In the genomic region with DNA sequence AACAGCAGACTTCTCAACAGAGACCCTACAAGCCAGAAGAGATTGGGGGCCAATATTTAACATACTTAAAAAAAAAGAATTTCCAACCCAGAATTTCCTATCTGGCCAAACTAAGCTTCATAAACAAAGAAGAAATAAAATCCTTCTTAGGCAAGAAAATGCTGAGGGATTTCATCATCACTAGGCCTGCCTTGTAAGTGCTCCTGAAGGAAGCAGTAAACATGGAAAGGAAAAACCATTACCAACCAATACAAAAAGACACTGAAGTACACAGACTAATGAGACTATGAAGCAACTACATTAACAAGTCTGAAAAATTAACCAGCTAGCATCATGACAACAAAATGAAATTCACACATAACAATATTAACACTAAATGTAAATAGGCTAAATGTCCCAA, we compare ENCODE assay signal across 29 cellular contexts.
"Had no signal": no experiment of that assay in that cellular context is flagged by ENCODE, and none has a peak within 500 bp of the region (broad histone marks: within the 10 kb centered on the region; RNA-seq: fewer than 3 reads in every experiment).

No MANE protein-coding gene starts in this region.

- H3K4me3 ChIP-seq: body of pancreas, colonic mucosa had no signal

- H3K4me3 Mint-ChIP-seq: activated CD4-positive, alpha-beta memory T cell treated with anti-CD3 and anti-CD28 coated beads for 36 hours; activated CD4-positive, alpha-beta T cell treated with anti-CD3 and anti-CD28 coated beads for 36 hours; activated CD4-positive, alpha-beta T cell treated with anti-CD3 and anti-CD28 coated beads, Interleukin-2, amount 10 ng/mL, durations not matched to agents 24 days and 14 days; activated naive CD4-positive, alpha-beta T cell treated with anti-CD3 and anti-CD28 coated beads, Interleukin-2, amount 10 ng/mL, durations not matched to agents 7 days and 5 days; activated naive CD8-positive, alpha-beta T cell treated with anti-CD3 and anti-CD28 coated beads, Interleukin-2, amount 10 ng/mL, durations not matched to agents 7 days and 5 days; activated T-cell treated with anti-CD3 and anti-CD28 coated beads, Interleukin-2, amount 50 U/mL, for 24 hours; activated T-cell treated with anti-CD3 and anti-CD28 coated beads, Interleukin-2, amount 50 U/mL, for 72 hours; endodermal cell; T-helper 17 cell; T-helper 2 cell treated with Interferon-gamma antibody and Interleukin-4, amounts not matched to agents 5 μg/mL and 100 μg/mL, for 36 hours had no signal

- H3K4me1 Mint-ChIP-seq: activated CD4-positive, alpha-beta T cell treated with anti-CD3 and anti-CD28 coated beads for 36 hours; activated CD4-positive, alpha-beta T cell treated with anti-CD3 and anti-CD28 coated beads, Interleukin-2, amount 10 ng/mL, durations not matched to agents 24 days and 14 days; activated naive CD4-positive, alpha-beta T cell treated with anti-CD3 and anti-CD28 coated beads, Interleukin-2, amount 10 ng/mL, durations not matched to agents 7 days and 5 days; activated naive CD8-positive, alpha-beta T cell treated with anti-CD3 and anti-CD28 coated beads, Interleukin-2, amount 10 ng/mL, durations not matched to agents 7 days and 5 days; T-helper 17 cell had no signal

- H3K9me3 Mint-ChIP-seq: endodermal cell had no signal

- H3K27me3 ChIP-seq: body of pancreas, colonic mucosa had no signal

- H3K27ac ChIP-seq: body of pancreas, colonic mucosa, WERI-Rb-1 had no signal

- H3K27me3 Mint-ChIP-seq: activated CD4-positive, alpha-beta memory T cell treated with anti-CD3 and anti-CD28 coated beads for 36 hours; activated CD4-positive, alpha-beta T cell treated with anti-CD3 and anti-CD28 coated beads for 36 hours; activated CD4-positive, alpha-beta T cell treated with anti-CD3 and anti-CD28 coated beads, Interleukin-2, amount 10 ng/mL, durations not matched to agents 24 days and 14 days; activated naive CD4-positive, alpha-beta T cell treated with anti-CD3 and anti-CD28 coated beads, Interleukin-2, amount 10 ng/mL, durations not matched to agents 7 days and 5 days; activated naive CD8-positive, alpha-beta T cell treated with anti-CD3 and anti-CD28 coated beads, Interleukin-2, amount 10 ng/mL, durations not matched to agents 7 days and 5 days; activated T-cell treated with anti-CD3 and anti-CD28 coated beads, Interleukin-2, amount 50 U/mL, for 24 hours; T-helper 17 cell had no signal

- H3K36me3 ChIP-seq: colonic mucosa, WERI-Rb-1 had no signal

- H3K36me3 Mint-ChIP-seq: activated CD4-positive, alpha-beta memory T cell treated with anti-CD3 and anti-CD28 coated beads for 36 hours; activated naive CD4-positive, alpha-beta T cell treated with anti-CD3 and anti-CD28 coated beads, Interleukin-2, amount 10 ng/mL, durations not matched to agents 7 days and 5 days; activated naive CD4-positive, alpha-beta T cell treated with anti-CD3 and anti-CD28 coated beads, Interleukin-2, amount 50 U/mL, for 72 hours; activated naive CD8-positive, alpha-beta T cell treated with anti-CD3 and anti-CD28 coated beads, Interleukin-2, amount 10 ng/mL, durations not matched to agents 7 days and 5 days had no signal

- ATAC-seq: activated CD4-positive, alpha-beta T cell treated with anti-CD3 and anti-CD28 coated beads for 36 hours; activated naive CD4-positive, alpha-beta T cell treated with anti-CD3 and anti-CD28 coated beads, Interleukin-2, amount 50 U/mL, for 72 hours; activated T-cell treated with anti-CD3 and anti-CD28 coated beads, Interleukin-2, amount 50 U/mL, for 72 hours; body of pancreas; esophagus mucosa; T-helper 17 cell had no signal

- H3K4me1 ChIP-seq: body of pancreas, colonic mucosa had no signal

- H3K9me3 ChIP-seq: body of pancreas, colonic mucosa had no signal

- H3K27ac Mint-ChIP-seq: activated CD4-positive, alpha-beta memory T cell treated with anti-CD3 and anti-CD28 coated beads for 36 hours; activated CD4-positive, alpha-beta T cell treated with anti-CD3 and anti-CD28 coated beads for 36 hours; activated CD4-positive, alpha-beta T cell treated with anti-CD3 and anti-CD28 coated beads, Interleukin-2, amount 10 ng/mL, durations not matched to agents 24 days and 14 days; activated naive CD4-positive, alpha-beta T cell treated with anti-CD3 and anti-CD28 coated beads, Interleukin-2, amount 10 ng/mL, durations not matched to agents 7 days and 5 days; activated naive CD4-positive, alpha-beta T cell treated with anti-CD3 and anti-CD28 coated beads, Interleukin-2, amount 50 U/mL, for 72 hours; activated naive CD8-positive, alpha-beta T cell treated with anti-CD3 and anti-CD28 coated beads, Interleukin-2, amount 10 ng/mL, durations not matched to agents 7 days and 5 days; activated T-cell treated with anti-CD3 and anti-CD28 coated beads, Interleukin-2, amount 50 U/mL, for 24 hours; activated T-cell treated with anti-CD3 and anti-CD28 coated beads, Interleukin-2, amount 50 U/mL, for 72 hours; endodermal cell; T-helper 17 cell; T-helper 2 cell treated with Interferon-gamma antibody and Interleukin-4, amounts not matched to agents 5 μg/mL and 100 μg/mL, for 36 hours had no signal

- DNase-seq: activated CD4-positive, alpha-beta memory T cell treated with anti-CD3 and anti-CD28 coated beads for 36 hours; activated CD4-positive, alpha-beta T cell treated with anti-CD3 and anti-CD28 coated beads for 36 hours; activated CD4-positive, alpha-beta T cell treated with anti-CD3 and anti-CD28 coated beads, Interleukin-2, amount 10 ng/mL, durations not matched to agents 24 days and 14 days; activated CD4-positive, CD25-positive, alpha-beta regulatory T cell; activated CD4-positive, CD25-positive, alpha-beta regulatory T cell treated with anti-CD3 and anti-CD28 coated beads, Interleukin-2, amount 50 U/mL, for 72 hours; activated CD8-positive, alpha-beta memory T cell treated with anti-CD3 and anti-CD28 coated beads, Interleukin-2, amount 50 U/mL, for 48 hours; activated gamma-delta T cell; activated naive CD4-positive, alpha-beta T cell; activated naive CD4-positive, alpha-beta T cell treated with anti-CD3 and anti-CD28 coated beads, Interleukin-2, amount 10 ng/mL, durations not matched to agents 7 days and 5 days; activated naive CD8-positive, alpha-beta T cell treated with anti-CD3 and anti-CD28 coated beads, Interleukin-2, amount 10 ng/mL, durations not matched to agents 7 days and 5 days; activated T-cell treated with anti-CD3 and anti-CD28 coated beads for 4 hours; activated T-cell treated with anti-CD3 and anti-CD28 coated beads, Interleukin-2, amount 50 U/mL, for 24 hours; activated T-cell treated with anti-CD3 and anti-CD28 coated beads, Interleukin-2, amount 50 U/mL, for 72 hours; amygdala; aorta; body of pancreas; caudate nucleus; colonic mucosa; effector memory CD4-positive, alpha-beta T cell; endodermal cell; foreskin melanocyte; head of caudate nucleus; T-helper 1 cell; T-helper 17 cell; T1000; WERI-Rb-1 had no signal
